24 cellular contexts compared by ENCODE assay signal in genomic region chr20:23131766-23132165, GRCh38. TPM values are rescaled to one million over a fixed set of nuclear protein-coding genes. Genes with fewer than 3 reads are reported as not detected.
DNase-seq lines count a peak whose midpoint lies in the region; ATAC-seq, FAIRE-seq and TF ChIP-seq lines count a peak whose summit lies in the region.
"Had no signal": no experiment of that assay in that cellular context is flagged by ENCODE, and none has a peak within 500 bp of the region (broad histone marks: within the 10 kb centered on the region; RNA-seq: fewer than 3 reads in every experiment).

No MANE protein-coding gene starts in this region.

- H3K36me3 Mint-ChIP-seq in CD14-positive monocyte (peaks cover 0 to 9% of the 10 kb centered on the region in 2 donors), osteocyte (ENCODE audit: unreplicated experiment) (no peaks in the 10 kb centered on the region)
- H3K36me3 Mint-ChIP-seq: CD4-positive, CD25-positive, alpha-beta regulatory T cell had no signal

- H3K9me3 Mint-ChIP-seq in CD14-positive monocyte = no peaks in the 10 kb centered on the region
- no peaks in the 10 kb centered on the region for H3K9me3 Mint-ChIP-seq in osteocyte (ENCODE audit: unreplicated experiment)
- H3K9me3 Mint-ChIP-seq: stimulated activated effector memory CD8-positive, alpha-beta T cell treated with anti-CD3 and anti-CD28 coated beads, Interleukin-12 subunit alpha, Interleukin-12 subunit beta, amount 100 ng/mL, for 72 hours had no signal

- intact Hi-C loops in CD14-positive monocyte (cut with micrococcal nuclease) = no loop called here
- intact Hi-C loops in psoas muscle (cut with DNase I) = no loop called here

- WGBS in gastroesophageal sphincter (ENCODE audit: low coverage in 1 of 2), 2 donors = 83 to 87% methylated on average over 4 to 11 of the region's 11 CpGs
- 60 to 69% (median 68%) methylated on average over 11 of the region's 11 CpGs for WGBS in psoas muscle, 3 donors

- TF ChIP-seq POLR2A in gastroesophageal sphincter (IDR thresholded peaks at IDR 0.05) = no peak

- H3K4me3 ChIP-seq in gastroesophageal sphincter (no peak overlapping the region), psoas muscle (no peak overlapping the region)
- H3K4me3 ChIP-seq: spleen had no signal

- DNase-seq in CD14-positive monocyte (ENCODE audit: low spot score) (no peak), RCC 7860 (ENCODE audit: low spot score) (peak; percentile 17), psoas muscle (no peak), CD1c-positive myeloid dendritic cell (ENCODE audit: extremely low spot score) (no peak), osteocyte (ENCODE audit: extremely low spot score, unreplicated experiment) (no peak)
- DNase-seq: activated CD4-positive, alpha-beta T cell treated with anti-CD3 and anti-CD28 coated beads for 4 hours; activated CD8-positive, alpha-beta memory T cell treated with anti-CD3 and anti-CD28 coated beads for 24 hours; activated gamma-delta T cell treated with Interleukin-2 at 50 U/mL for 16 hours; activated T-cell treated with anti-CD3 and anti-CD28 coated beads, Interleukin-2, amount 50 U/mL, for 1 hour; brain microvascular endothelial cell; CD4-positive, CD25-positive, alpha-beta regulatory T cell; effector CD4-positive, alpha-beta T cell; foreskin melanocyte; GDM1; Karpas-422; NCI-H524; spleen; stimulated activated CD4-positive, alpha-beta T cell treated with anti-CD3 and anti-CD28 coated beads, Interleukin-2, amount 100 ng/mL, for 48 hours had no signal

- no peak for TF ChIP-seq EP300 in gastroesophageal sphincter (IDR thresholded peaks at IDR 0.05)

- H3K36me3 ChIP-seq in gastroesophageal sphincter = no peaks in the 10 kb centered on the region
- H3K36me3 ChIP-seq in psoas muscle (ENCODE audit: insufficient read depth in 1 of 2, low read depth in 1 of 2) = no peaks in the 10 kb centered on the region
- H3K36me3 ChIP-seq: brain microvascular endothelial cell, spleen had no signal

- no peaks in the 10 kb centered on the region for H3K27me3 ChIP-seq in gastroesophageal sphincter
- H3K27me3 ChIP-seq in psoas muscle (ENCODE audit: insufficient read depth in 3 of 3, low read length in 2 of 3) = no peaks in the 10 kb centered on the region
- H3K27me3 ChIP-seq: brain microvascular endothelial cell, spleen had no signal

- TF ChIP-seq CTCF in CD14-positive monocyte (IDR thresholded peaks at IDR 0.05) (no peak), gastroesophageal sphincter (IDR thresholded peaks at IDR 0.05) (no peak), psoas muscle (IDR thresholded peaks at IDR 0.05) (no peak), osteocyte (IDR thresholded peaks at IDR 0.05) (no peak)

- FAIRE-seq in RCC 7860 (lab: Jason Lieb, UNC) = no peak
- FAIRE-seq: H1, islet of Langerhans had no signal

- H3K27ac ChIP-seq in gastroesophageal sphincter (peak overlapping the region in 3 of 4 donors; percentile 37 to 64 (median 45)), psoas muscle (peak overlapping the region; percentile 65)
- H3K27ac ChIP-seq: brain microvascular endothelial cell had no signal

- H3K4me3 Mint-ChIP-seq in CD14-positive monocyte (no peak overlapping the region), osteocyte (ENCODE audit: unreplicated experiment) (no peak overlapping the region)
- H3K4me3 Mint-ChIP-seq: CD4-positive, CD25-positive, alpha-beta regulatory T cell; stimulated activated effector memory CD8-positive, alpha-beta T cell treated with anti-CD3 and anti-CD28 coated beads, Interleukin-12 subunit alpha, Interleukin-12 subunit beta, amount 100 ng/mL, for 72 hours had no signal

- ATAC-seq in gastroesophageal sphincter = no peak
- ATAC-seq in psoas muscle = no peak
- ATAC-seq in GM19452 (IDR thresholded peaks at IDR 0.05; ENCODE audit: unreplicated experiment) = no peak
- no peak for ATAC-seq in GM18858 (IDR thresholded peaks at IDR 0.05; ENCODE audit: unreplicated experiment)
- ATAC-seq: stimulated activated effector memory CD8-positive, alpha-beta T cell treated with anti-CD3 and anti-CD28 coated beads, Interleukin-12 subunit alpha, Interleukin-12 subunit beta, amount 100 ng/mL, for 72 hours had no signal

- H3K27ac Mint-ChIP-seq in CD14-positive monocyte (peak overlapping the region; percentile 63 to 94 (median 90)), osteocyte (ENCODE audit: unreplicated experiment) (no peak overlapping the region)
- H3K27ac Mint-ChIP-seq: CD4-positive, CD25-positive, alpha-beta regulatory T cell; stimulated activated effector memory CD8-positive, alpha-beta T cell treated with anti-CD3 and anti-CD28 coated beads, Interleukin-12 subunit alpha, Interleukin-12 subunit beta, amount 100 ng/mL, for 72 hours had no signal

- peaks cover 0 to 3% (median 2%) of the 10 kb centered on the region in 3 donors for H3K27me3 Mint-ChIP-seq in CD14-positive monocyte (ENCODE audit: low read depth in 3 of 3)
- H3K27me3 Mint-ChIP-seq in osteocyte (ENCODE audit: unreplicated experiment) = no peaks in the 10 kb centered on the region
- H3K27me3 Mint-ChIP-seq: CD4-positive, CD25-positive, alpha-beta regulatory T cell had no signal

- H3K9me3 ChIP-seq in gastroesophageal sphincter = no peaks in the 10 kb centered on the region
- no peaks in the 10 kb centered on the region for H3K9me3 ChIP-seq in psoas muscle
- H3K9me3 ChIP-seq: spleen had no signal

- peaks cover 0 to 20% (median 0%) of the 10 kb centered on the region in 3 donors for H3K4me1 ChIP-seq in gastroesophageal sphincter
- peaks cover 41% of the 10 kb centered on the region for H3K4me1 ChIP-seq in psoas muscle

- peaks cover 81% of the 10 kb centered on the region for H3K4me1 Mint-ChIP-seq in CD14-positive monocyte
- no peaks in the 10 kb centered on the region for H3K4me1 Mint-ChIP-seq in osteocyte (ENCODE audit: unreplicated experiment)

RNA-seq across cellular contexts. Expression of gene CD93, which starts 45.6 kb away (rescaled TPM):
- polyA plus RNA-seq in CD14-positive monocyte = 10 to 100 TPM; 26.0 to 48.9 TPM
- 10 to 100 TPM; 20.4 to 75.4 (median 47.2) TPM for total RNA-seq in gastroesophageal sphincter
- 10 to 100 TPM; 17.6 to 35.7 (median 34.6) TPM for total RNA-seq in psoas muscle
- polyA plus RNA-seq in psoas muscle = 10 to 100 TPM in 1 of 3 donors, 1 to 10 TPM in 2; 7.7 to 15.5 (median 9.5) TPM
- total RNA-seq in osteocyte = 0.13 and 0.21 TPM in 2 replicates

Comparison
In these comparisons a context has a peak if more than half of its experiments do, and no peak if none do; other contexts are left out.
1. RNA of gene CD93, which starts 45.6 kb away (total RNA-seq): 20.4 to 75.4 TPM in gastroesophageal sphincter and 17.6 to 35.7 TPM in psoas muscle; 0.13 to 0.21 TPM in osteocyte; every median in the first group is over 10 times any median in the second.